Comparison of ENCODE assay signal across 1 cellular context in genomic region chr10:129955591-129956284, GRCh38.
TF ChIP-seq lines count a peak whose summit lies in the region.

No MANE protein-coding gene starts in this region.

TF ChIP-seq in A549, 52 proteins besides CTCF, POLR2A, EP300 and RAD21 (continued from another document):
- TF ChIP-seq HDAC2 (IDR thresholded peaks at IDR 0.05) (no peak), NFE2L2 (conservative IDR thresholded peaks at IDR 0.05; ENCODE audit: low read length) (no peak), NR3C1 (IDR thresholded peaks at IDR 0.05) (no peak), ZFP36 (IDR thresholded peaks at IDR 0.05; ENCODE audit: borderline replicate concordance, partially characterized antibody) (no peak), CHD2 (IDR thresholded peaks at IDR 0.05; ENCODE audit: low read length, partially characterized antibody) (no peak), KDM5A (IDR thresholded peaks at IDR 0.05) (no peak), MAFK (IDR thresholded peaks at IDR 0.05; ENCODE audit: partially characterized antibody) (no peak), RNF2 (IDR thresholded peaks at IDR 0.05; ENCODE audit: borderline replicate concordance, low read depth) (no peak), CHD4 (IDR thresholded peaks at IDR 0.05; ENCODE audit: borderline replicate concordance) (no peak), TP53 (CRISPR knock-in tag; IDR thresholded peaks at IDR 0.05) (no peak)
TF ChIP-seq in A549: peak in this region for 0.
